ENCODE assay signal across 13 cellular contexts in genomic region chr5:28523887-28524637, GRCh38.
DNase-seq lines count a peak whose midpoint lies in the region; ATAC-seq lines count a peak whose summit lies in the region.
"Had no signal": no experiment of that assay in that cellular context is flagged by ENCODE, and none has a peak within 500 bp of the region (broad histone marks: within the 10 kb centered on the region; RNA-seq: fewer than 3 reads in every experiment).

No MANE protein-coding gene starts in this region.

- peaks cover 22 to 34% of the 10 kb centered on the region in 2 donors for H3K9me3 Mint-ChIP-seq in activated naive CD4-positive, alpha-beta T cell treated with anti-CD3 and anti-CD28 coated beads, Interleukin-2, amount 50 U/mL, for 72 hours

- peaks cover 0 to 4% of the 10 kb centered on the region in 2 donors for H3K36me3 Mint-ChIP-seq in activated naive CD4-positive, alpha-beta T cell treated with anti-CD3 and anti-CD28 coated beads, Interleukin-2, amount 50 U/mL, for 72 hours
- H3K36me3 Mint-ChIP-seq: activated naive CD4-positive, alpha-beta T cell treated with anti-CD3 and anti-CD28 coated beads, Interleukin-2, amount 10 ng/mL, durations not matched to agents 7 days and 5 days; stimulated activated memory B cell treated with anti-CD40 and anti-IgM and Interleukin-4, amounts not matched to agents 10 μg/mL and 1 μg/mL and 100 μg/mL, for 72 hours had no signal

- no peak overlapping the region for H3K27ac Mint-ChIP-seq in activated naive CD4-positive, alpha-beta T cell treated with anti-CD3 and anti-CD28 coated beads, Interleukin-2, amount 50 U/mL, for 72 hours
- H3K27ac Mint-ChIP-seq: activated CD4-positive, alpha-beta memory T cell treated with anti-CD3 and anti-CD28 coated beads, Interleukin-2, amount 10 ng/mL, durations not matched to agents 7 days and 5 days; activated naive CD4-positive, alpha-beta T cell treated with anti-CD3 and anti-CD28 coated beads, Interleukin-2, amount 10 ng/mL, durations not matched to agents 7 days and 5 days; natural killer cell; stimulated activated memory B cell treated with anti-CD40 and anti-IgM and Interleukin-4, amounts not matched to agents 10 μg/mL and 1 μg/mL and 100 μg/mL, for 72 hours had no signal

- DNase-seq in LHCN-M2 (ENCODE audit: low read depth) (peak; percentile 90), amniotic stem cell (lab: John Stamatoyannopoulos, UW) (peak; percentile 85), globus pallidus (ENCODE audit: low spot score) (peak; percentile 10), smooth muscle cell of the brain vasculature (ENCODE audit: low read depth, low spot score) (peak; percentile 92), NCI-H1694 (lab: John Stamatoyannopoulos, UW) (no peak), NCI-H2171 treated with DMSO at 0.1 percent for 48 hours (lab: John Stamatoyannopoulos, UW) (no peak)
- no peak for DNase-seq in activated naive CD4-positive, alpha-beta T cell treated with anti-CD3 and anti-CD28 coated beads, Interleukin-2, amount 50 U/mL, for 72 hours (ENCODE audit: low spot score in 2 of 2)
- DNase-seq: activated CD4-positive, alpha-beta memory T cell treated with anti-CD3 and anti-CD28 coated beads, Interleukin-2, amount 10 ng/mL, durations not matched to agents 7 days and 5 days; activated naive CD4-positive, alpha-beta T cell treated with anti-CD3 and anti-CD28 coated beads, Interleukin-2, amount 10 ng/mL, durations not matched to agents 7 days and 5 days; effector memory CD4-positive, alpha-beta T cell; natural killer cell; NCI-H524 treated with DMSO at 0.1 percent for 48 hours had no signal

- no peak for ATAC-seq in activated naive CD4-positive, alpha-beta T cell treated with anti-CD3 and anti-CD28 coated beads, Interleukin-2, amount 50 U/mL, for 72 hours
- ATAC-seq: natural killer cell; stimulated activated memory B cell treated with anti-CD40 and anti-IgM and Interleukin-4, amounts not matched to agents 10 μg/mL and 1 μg/mL and 100 μg/mL, for 72 hours had no signal

Comparison
In these comparisons a context has a peak if more than half of its experiments do, and no peak if none do; other contexts are left out.
1. DNase-seq: peak in LHCN-M2 (single experiment), amniotic stem cell (single experiment), globus pallidus (single experiment) and smooth muscle cell of the brain vasculature (single experiment); none in activated naive CD4-positive, alpha-beta T cell treated with anti-CD3 and anti-CD28 coated beads, Interleukin-2, amount 50 U/mL, for 72 hours (0 of 2), NCI-H1694 (single experiment) and NCI-H2171 treated with DMSO at 0.1 percent for 48 hours (single experiment).